In genomic region chr1:65267291-65268087, GRCh38 we compare ENCODE assay signal across 25 cellular contexts. TPM values are rescaled to one million over a fixed set of nuclear protein-coding genes. Genes with fewer than 3 reads are reported as not detected.
DNase-seq lines count a peak whose midpoint lies in the region; TF ChIP-seq lines count a peak whose summit lies in the region.
"Had no signal": no experiment of that assay in that cellular context is flagged by ENCODE, and none has a peak within 500 bp of the region (broad histone marks: within the 10 kb centered on the region; RNA-seq: fewer than 3 reads in every experiment).

No MANE protein-coding gene starts in this region.

- H3K4me1 ChIP-seq in A673 (ENCODE audit: insufficient read depth, low read length, poor library complexity, severe bottlenecking): peaks cover 14% of the 10 kb centered on the region
- H3K4me1 ChIP-seq: pancreas had no signal

- H3K27ac ChIP-seq in A673 (ENCODE audit: low read depth, low read length, poor library complexity, severe bottlenecking): no peak overlapping the region
- H3K27ac ChIP-seq: body of pancreas, colonic mucosa, heart left ventricle, pancreas, PC-9, right atrium auricular region had no signal

- H3K36me3 ChIP-seq in A673 (ENCODE audit: insufficient read depth, low read length, poor library complexity, severe bottlenecking): no peaks in the 10 kb centered on the region
- H3K36me3 ChIP-seq: colonic mucosa, heart left ventricle, pancreas, right atrium auricular region had no signal

- H3K9me3 ChIP-seq in A673 (ENCODE audit: low read depth, low read length, poor library complexity, severe bottlenecking): no peaks in the 10 kb centered on the region
- H3K9me3 ChIP-seq: body of pancreas, colonic mucosa, heart left ventricle, pancreas, right atrium auricular region had no signal

- TF ChIP-seq CTCF in fibroblast of villous mesenchyme (IDR thresholded peaks at IDR 0.05; ENCODE audit: insufficient read depth, low read depth, low read length): no peak
- TF ChIP-seq CTCF in GM20000 (IDR thresholded peaks at IDR 0.05; ENCODE audit: extremely low read depth, missing control alignments): no peak
- TF ChIP-seq CTCF in A673 (conservative IDR thresholded peaks at IDR 0.05; ENCODE audit: low read depth, low read length): no peak

- H3K4me3 ChIP-seq in fibroblast of villous mesenchyme (ENCODE audit: low read depth, low read length) (no peak overlapping the region), A673 (ENCODE audit: low read depth, low read length, poor library complexity, severe bottlenecking) (no peak overlapping the region)
- H3K4me3 ChIP-seq: body of pancreas, colonic mucosa, heart left ventricle, pancreas, PC-9, right atrium auricular region had no signal

- BruUV-seq in A673 (replicated peaks; lab: Mats Ljungman, UMichigan): no TSS peak

- peaks cover 21% of the 10 kb centered on the region for H3K27me3 ChIP-seq in A673 (replicated peaks; ENCODE audit: insufficient read depth, low read depth, low read length, poor library complexity)
- H3K27me3 ChIP-seq: body of pancreas, colonic mucosa, pancreas, right atrium auricular region had no signal

- POLR2A ChIA-PET in A673 (lab: Charles Lee; ENCODE audit: low non-redundant PET): no interaction called here

- intact Hi-C loops in A673 (cut with micrococcal nuclease; ENCODE audit: unreplicated experiment): no loop called here

- DNase-seq in COLO668 (lab: John Stamatoyannopoulos, UW; ENCODE audit: unreplicated experiment) (peak; percentile 70), DMS53 (lab: John Stamatoyannopoulos, UW) (peak; percentile 82), OCI-M1 (lab: John Stamatoyannopoulos, UW) (peak; percentile 74), fibroblast of villous mesenchyme (ENCODE audit: low read depth) (peak; percentile 10), GM20000 (ENCODE audit: low spot score) (no peak), NCI-H345 (lab: John Stamatoyannopoulos, UW) (no peak), A673 (ENCODE audit: low spot score) (no peak)
- DNase-seq: activated CD4-positive, alpha-beta T cell treated with anti-CD3 and anti-CD28 coated beads for 48 hours; activated CD8-positive, alpha-beta memory T cell treated with anti-CD3 and anti-CD28 coated beads, Interleukin-2, amount 50 U/mL, for 4 hours; activated gamma-delta T cell; body of pancreas; CD8-positive, alpha-beta T cell; colonic mucosa; heart left ventricle; natural killer cell; NCI-H1105 treated with DMSO at 0.1 percent for 48 hours; NCI-H2171 treated with DMSO at 0.1 percent for 48 hours; NCI-H774; pancreas; PC-9; SHP77; stimulated activated CD4-positive, alpha-beta T cell treated with anti-CD3 and anti-CD28 coated beads, Interleukin-4, amount 100 ng/mL, for 24 hours; stimulated activated naive CD4-positive, alpha-beta T cell treated with Interleukin-2 at 50 U/mL for 16 hours; T-cell had no signal

- CTCF ChIA-PET in A673 (lab: Charles Lee): interaction anchor here (0.6 kb wide), 1 partner anchor 170 kb away, joined by 9 read pairs; no protein-coding TSS in a partner anchor

RNA-seq across cellular contexts. Expression of gene DNAJC6, which starts 41.9 kb away (rescaled TPM):
- 12.2 and 24.6 TPM in 2 replicates for total RNA-seq in fibroblast of villous mesenchyme
- total RNA-seq in A673 (2021): 1.1 and 1.3 TPM in 2 replicates

Comparison
In these comparisons a context has a peak if more than half of its experiments do, and no peak if none do; other contexts are left out.
1. DNase-seq: peak in COLO668 (single experiment), DMS53 (single experiment), OCI-M1 (single experiment) and fibroblast of villous mesenchyme (single experiment); none in GM20000 (single experiment), NCI-H345 (single experiment) and A673 (single experiment).